15 cellular contexts compared by ENCODE assay signal in genomic region chr12:25705256-25705655, GRCh38.
DNase-seq lines count a peak whose midpoint lies in the region; TF ChIP-seq lines count a peak whose summit lies in the region.
"Had no signal": no experiment of that assay in that cellular context is flagged by ENCODE, and none has a peak within 500 bp of the region (broad histone marks: within the 10 kb centered on the region; RNA-seq: fewer than 3 reads in every experiment).

No MANE protein-coding gene starts in this region.

- H3K9me3 ChIP-seq in right atrium auricular region (peaks cover 0 to 9% of the 10 kb centered on the region in 2 donors), stomach (peaks cover 0 to 14% (median 4%) of the 10 kb centered on the region in 4 donors)
- H3K9me3 ChIP-seq: BE2C had no signal

- H3K36me3 ChIP-seq in right atrium auricular region (no peaks in the 10 kb centered on the region), stomach (no peaks in the 10 kb centered on the region)
- H3K36me3 ChIP-seq: BE2C had no signal

- DNase-seq in KBM-7 (peak; percentile 76), MV-4-11 (lab: John Stamatoyannopoulos, UW) (peak; percentile 64), UCSD-AML1 (lab: John Stamatoyannopoulos, UW; ENCODE audit: unreplicated experiment) (peak; percentile 14), fibroblast of the aortic adventitia (ENCODE audit: low read depth) (peak; percentile 22), right atrium auricular region (ENCODE audit: low spot score) (no peak), caudate nucleus (lab: John Stamatoyannopoulos, UW) (no peak), stomach (no peak)
- DNase-seq: BE2C; CD8-positive, alpha-beta T cell; DMS79; H7; NCI-H1092 treated with DMSO at 0.1 percent for 48 hours; NCI-H2081 treated with DMSO at 0.1 percent for 48 hours; NCI-H510A treated with DMSO at 0.1 percent for 48 hours; PC-3 had no signal

- in situ Hi-C loops in KBM-7 (cut with MboI; ENCODE audit: low pct_unique_long_range_greater_than_20kb, low sequenced_read_pairs) = no loop called here

- WGBS in stomach, 5 donors = 0% methylated on average over 1 of the region's 1 CpG; no CpG with 5 or more reads in 2 of the 5 donors

- intact Hi-C loops in stomach (cut with DNase I; ENCODE audit: low total_unique reads) = no loop called here

- no peak for TF ChIP-seq POLR2A in stomach (IDR thresholded peaks at IDR 0.05)

- TF ChIP-seq EP300 in stomach (IDR thresholded peaks at IDR 0.05) = no peak

- TF ChIP-seq CTCF in fibroblast of the aortic adventitia (IDR thresholded peaks at IDR 0.05; ENCODE audit: insufficient read depth, low read length) = no peak
- TF ChIP-seq CTCF in right atrium auricular region (IDR thresholded peaks at IDR 0.05) = no peak
- no peak for TF ChIP-seq CTCF in stomach (IDR thresholded peaks at IDR 0.05)

- H3K27ac ChIP-seq in right atrium auricular region (no peak overlapping the region), caudate nucleus (ENCODE audit: low read depth, low read length) (no peak overlapping the region), stomach (no peak overlapping the region)

- H3K4me1 ChIP-seq in right atrium auricular region (no peaks in the 10 kb centered on the region), stomach (no peaks in the 10 kb centered on the region)
- H3K4me1 ChIP-seq: BE2C had no signal

- H3K4me3 ChIP-seq in fibroblast of the aortic adventitia (ENCODE audit: low read depth, low read length) (no peak overlapping the region), right atrium auricular region (no peak overlapping the region), stomach (no peak overlapping the region)

- H3K27me3 ChIP-seq in right atrium auricular region = no peaks in the 10 kb centered on the region
- H3K27me3 ChIP-seq in stomach = no peaks in the 10 kb centered on the region
- H3K27me3 ChIP-seq: BE2C had no signal

Comparison
In these comparisons a context has a peak if more than half of its experiments do, and no peak if none do; other contexts are left out.
1. DNase-seq: peak in KBM-7 (single experiment), MV-4-11 (single experiment), UCSD-AML1 (single experiment) and fibroblast of the aortic adventitia (single experiment); none in right atrium auricular region (single experiment), caudate nucleus (0 of 61) and stomach (single experiment).